ENCODE assay signal across 24 cellular contexts in the genomic region with DNA sequence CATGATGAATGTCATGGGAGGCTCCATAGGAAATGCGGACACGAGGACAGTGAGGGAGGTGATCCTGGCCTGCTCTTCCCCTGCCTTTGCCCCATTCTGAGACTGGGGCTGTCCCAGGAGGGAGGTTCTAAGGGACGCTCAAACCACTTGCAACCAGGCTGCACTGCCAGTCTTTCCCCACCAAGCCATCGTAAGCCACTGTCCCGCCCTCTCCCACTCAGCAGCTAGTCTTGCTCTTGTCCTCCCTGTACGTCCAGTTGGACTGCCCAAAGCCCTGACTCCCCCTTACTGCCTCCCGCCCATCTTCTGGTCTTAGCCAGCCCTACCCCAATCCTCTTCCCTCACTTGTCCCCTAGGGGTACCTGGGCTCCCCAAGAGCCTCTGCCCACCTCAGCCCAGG.
"Had no signal": no experiment of that assay in that cellular context is flagged by ENCODE, and none has a peak within 500 bp of the region (broad histone marks: within the 10 kb centered on the region; RNA-seq: fewer than 3 reads in every experiment).

No MANE protein-coding gene starts in this region.

- ATAC-seq: activated CD4-positive, CD25-positive, alpha-beta regulatory T cell treated with anti-CD3 and anti-CD28 coated beads, Interleukin-2, amount 50 U/mL, for 24 hours; activated CD8-positive, alpha-beta T cell treated with anti-CD3 and anti-CD28 coated beads for 36 hours; Right ventricle myocardium inferior had no signal

- H3K9me3 Mint-ChIP-seq: activated CD8-positive, alpha-beta T cell treated with anti-CD3 and anti-CD28 coated beads for 36 hours; activated naive CD4-positive, alpha-beta T cell treated with anti-CD3 and anti-CD28 coated beads, Interleukin-2, amount 10 ng/mL, durations not matched to agents 7 days and 5 days; activated naive CD8-positive, alpha-beta T cell treated with anti-CD3 and anti-CD28 coated beads for 36 hours; activated T-cell treated with anti-CD3 and anti-CD28 coated beads, Interleukin-2, amount 50 U/mL, for 24 hours; T-helper 1 cell treated with Interleukin-12 subunit alpha and Interleukin-12 subunit beta and Interleukin-4 antibody, amounts not matched to agents 30 μg/mL and 1 μg/mL, for 36 hours had no signal

- DNase-seq: activated CD4-positive, alpha-beta T cell treated with anti-CD3 and anti-CD28 coated beads for 4 hours; activated CD8-positive, alpha-beta T cell treated with anti-CD3 and anti-CD28 coated beads for 36 hours; activated gamma-delta T cell; activated naive CD4-positive, alpha-beta T cell treated with anti-CD3 and anti-CD28 coated beads, Interleukin-2, amount 10 ng/mL, durations not matched to agents 7 days and 5 days; activated naive CD8-positive, alpha-beta T cell treated with anti-CD3 and anti-CD28 coated beads for 36 hours; activated T-cell treated with anti-CD3 and anti-CD28 coated beads, Interleukin-2, amount 50 U/mL, for 24 hours; brain microvascular endothelial cell; IMR-90; KBM-7; NCI-H1048; NCI-H1417; NCI-H1694 treated with DMSO at 0.1 percent for 48 hours; NCI-H2029 treated with DMSO at 0.1 percent for 48 hours; NCI-H345; NCI-H510A; NCI-H526 treated with DMSO at 0.1 percent for 48 hours; NCI-H82; RPMI8226; SJCRH30; SK-N-SH; SW 1271 had no signal

- H3K36me3 Mint-ChIP-seq: activated naive CD4-positive, alpha-beta T cell treated with anti-CD3 and anti-CD28 coated beads, Interleukin-2, amount 10 ng/mL, durations not matched to agents 7 days and 5 days; activated naive CD8-positive, alpha-beta T cell treated with anti-CD3 and anti-CD28 coated beads for 36 hours had no signal

- H3K4me1 Mint-ChIP-seq: activated naive CD4-positive, alpha-beta T cell treated with anti-CD3 and anti-CD28 coated beads, Interleukin-2, amount 10 ng/mL, durations not matched to agents 7 days and 5 days; activated naive CD8-positive, alpha-beta T cell treated with anti-CD3 and anti-CD28 coated beads for 36 hours had no signal

- H3K4me3 Mint-ChIP-seq: activated CD8-positive, alpha-beta T cell treated with anti-CD3 and anti-CD28 coated beads for 36 hours; activated naive CD4-positive, alpha-beta T cell treated with anti-CD3 and anti-CD28 coated beads, Interleukin-2, amount 10 ng/mL, durations not matched to agents 7 days and 5 days; activated naive CD8-positive, alpha-beta T cell treated with anti-CD3 and anti-CD28 coated beads for 36 hours; activated T-cell treated with anti-CD3 and anti-CD28 coated beads, Interleukin-2, amount 50 U/mL, for 24 hours; T-helper 1 cell treated with Interleukin-12 subunit alpha and Interleukin-12 subunit beta and Interleukin-4 antibody, amounts not matched to agents 30 μg/mL and 1 μg/mL, for 36 hours had no signal

- H3K27me3 Mint-ChIP-seq: activated CD8-positive, alpha-beta T cell treated with anti-CD3 and anti-CD28 coated beads for 36 hours had no signal

- H3K27ac Mint-ChIP-seq: activated CD8-positive, alpha-beta T cell treated with anti-CD3 and anti-CD28 coated beads for 36 hours; activated naive CD4-positive, alpha-beta T cell treated with anti-CD3 and anti-CD28 coated beads, Interleukin-2, amount 10 ng/mL, durations not matched to agents 7 days and 5 days; activated naive CD8-positive, alpha-beta T cell treated with anti-CD3 and anti-CD28 coated beads for 36 hours; activated T-cell treated with anti-CD3 and anti-CD28 coated beads, Interleukin-2, amount 50 U/mL, for 24 hours; T-helper 1 cell treated with Interleukin-12 subunit alpha and Interleukin-12 subunit beta and Interleukin-4 antibody, amounts not matched to agents 30 μg/mL and 1 μg/mL, for 36 hours had no signal
